In the genomic region with DNA sequence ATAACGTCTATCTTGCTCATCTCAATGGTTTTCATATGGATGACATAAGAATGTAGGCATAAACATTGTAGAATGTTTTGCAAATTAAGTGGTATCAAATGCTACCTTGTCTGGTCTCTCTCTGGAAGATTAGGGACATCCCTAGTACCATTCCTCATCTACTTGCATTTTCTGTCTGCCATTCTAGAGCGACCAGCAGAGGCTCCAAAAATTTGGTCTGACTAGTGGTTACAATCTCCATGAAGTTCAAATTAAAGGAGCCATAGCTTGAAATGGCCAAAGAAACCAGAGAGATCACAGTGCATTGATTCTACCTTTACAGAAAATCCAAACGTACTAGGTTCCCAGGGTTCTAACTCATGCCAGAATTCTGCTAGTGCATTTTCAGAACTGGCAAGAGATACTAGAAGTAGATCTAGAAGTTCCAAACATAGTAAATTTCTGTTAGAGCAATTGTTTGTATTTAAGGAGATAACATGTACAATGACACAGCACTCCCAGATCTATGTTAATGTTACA, we compare ENCODE assay signal across 17 cellular contexts. TPM values are rescaled to one million over a fixed set of nuclear protein-coding genes. Genes with fewer than 3 reads are reported as not detected.
DNase-seq lines count a peak whose midpoint lies in the region; ATAC-seq and TF ChIP-seq lines count a peak whose summit lies in the region.
"Had no signal": no experiment of that assay in that cellular context is flagged by ENCODE, and none has a peak within 500 bp of the region (broad histone marks: within the 10 kb centered on the region; RNA-seq: fewer than 3 reads in every experiment).

No MANE protein-coding gene starts in this region.

- H3K4me1 Mint-ChIP-seq in CD8-positive, alpha-beta memory T cell: peaks cover 71 to 91% (median 81%) of the 10 kb centered on the region in 3 donors
- peaks cover 28 to 61% (median 49%) of the 10 kb centered on the region in 3 donors for H3K4me1 Mint-ChIP-seq in IgD-negative memory B cell
- peaks cover 92% of the 10 kb centered on the region for H3K4me1 Mint-ChIP-seq in activated naive CD8-positive, alpha-beta T cell (ENCODE audit: low read depth)
- H3K4me1 Mint-ChIP-seq in naive thymus-derived CD4-positive, alpha-beta T cell: peaks cover 56 to 94% (median 86%) of the 10 kb centered on the region in 7 donors

- H3K9me3 Mint-ChIP-seq in CD8-positive, alpha-beta memory T cell: peaks cover 0 to 6% (median 0%) of the 10 kb centered on the region in 5 donors
- no peaks in the 10 kb centered on the region for H3K9me3 Mint-ChIP-seq in IgD-negative memory B cell
- H3K9me3 Mint-ChIP-seq in activated naive CD8-positive, alpha-beta T cell (ENCODE audit: low read depth): no peaks in the 10 kb centered on the region
- H3K9me3 Mint-ChIP-seq in naive thymus-derived CD4-positive, alpha-beta T cell: peaks cover 0 to 16% (median 3%) of the 10 kb centered on the region in 11 donors

- no peak for ATAC-seq in naive thymus-derived CD4-positive, alpha-beta T cell
- ATAC-seq in GM18505 (IDR thresholded peaks at IDR 0.05; ENCODE audit: unreplicated experiment) (no peak), HG02610 (IDR thresholded peaks at IDR 0.05; ENCODE audit: unreplicated experiment) (no peak)
- ATAC-seq: gastrocnemius medialis, HCT116 had no signal

- H3K4me1 ChIP-seq in CD8-positive, alpha-beta memory T cell (ENCODE audit: insufficient read depth, low read length): peaks cover 70% of the 10 kb centered on the region
- H3K4me1 ChIP-seq in naive thymus-derived CD4-positive, alpha-beta T cell (ENCODE audit: control insufficient read depth in 2 of 2, insufficient read depth in 2 of 2, low read length in 2 of 2): peaks cover 43 to 70% of the 10 kb centered on the region in 2 donors
- H3K4me1 ChIP-seq in A673 (ENCODE audit: insufficient read depth, low read length, poor library complexity, severe bottlenecking): no peaks in the 10 kb centered on the region
- H3K4me1 ChIP-seq: gastrocnemius medialis had no signal

- H3K27ac Mint-ChIP-seq in CD8-positive, alpha-beta memory T cell: peak overlapping the region; percentile 92 to 97 (median 96)
- H3K27ac Mint-ChIP-seq in IgD-negative memory B cell: peak overlapping the region; percentile 48 to 93 (median 69)
- peak overlapping the region; percentile 98 for H3K27ac Mint-ChIP-seq in activated naive CD8-positive, alpha-beta T cell
- peak overlapping the region; percentile 91 to 99 (median 96) for H3K27ac Mint-ChIP-seq in naive thymus-derived CD4-positive, alpha-beta T cell

- peak overlapping the region; percentile 81 for H3K27ac ChIP-seq in CD8-positive, alpha-beta memory T cell (ENCODE audit: low read depth, low read length)
- peak overlapping the region; percentile 79 for H3K27ac ChIP-seq in naive thymus-derived CD4-positive, alpha-beta T cell (ENCODE audit: low read depth, low read length)
- H3K27ac ChIP-seq in A673 (ENCODE audit: low read depth, low read length, poor library complexity, severe bottlenecking): no peak overlapping the region
- H3K27ac ChIP-seq: gastrocnemius medialis, PC-9 had no signal

- no peaks in the 10 kb centered on the region for H3K36me3 ChIP-seq in CD8-positive, alpha-beta memory T cell (ENCODE audit: insufficient read depth, low read length)
- no peaks in the 10 kb centered on the region for H3K36me3 ChIP-seq in naive thymus-derived CD4-positive, alpha-beta T cell (ENCODE audit: control insufficient read depth in 2 of 3, insufficient read depth in 3 of 3, low read length in 3 of 3)
- no peaks in the 10 kb centered on the region for H3K36me3 ChIP-seq in A673 (ENCODE audit: insufficient read depth, low read length, poor library complexity, severe bottlenecking)
- H3K36me3 ChIP-seq: gastrocnemius medialis had no signal

- no peak for TF ChIP-seq POLR2A in GM18505 (IDR thresholded peaks at IDR 0.05; ENCODE audit: borderline replicate concordance, extremely low read depth, insufficient read depth, insufficient read length)

- no peaks in the 10 kb centered on the region for H3K27me3 ChIP-seq in CD8-positive, alpha-beta memory T cell (ENCODE audit: insufficient read depth, low read length, poor library complexity, severe bottlenecking)
- no peaks in the 10 kb centered on the region for H3K27me3 ChIP-seq in naive thymus-derived CD4-positive, alpha-beta T cell (ENCODE audit: control insufficient read depth in 2 of 2, insufficient read depth in 2 of 2, low read length in 2 of 2)
- no peaks in the 10 kb centered on the region for H3K27me3 ChIP-seq in A673 (replicated peaks; ENCODE audit: insufficient read depth, low read depth, low read length, poor library complexity)
- H3K27me3 ChIP-seq: gastrocnemius medialis had no signal

- intact Hi-C loops in naive thymus-derived CD4-positive, alpha-beta T cell (cut with micrococcal nuclease): loop anchor here (1.0 to 2.0 kb wide), 3 partner anchors 18 to 57 kb away; no protein-coding TSS in a partner anchor
- intact Hi-C loops in A673 (cut with micrococcal nuclease; ENCODE audit: unreplicated experiment): no loop called here

- TF ChIP-seq CTCF in A673 (conservative IDR thresholded peaks at IDR 0.05; ENCODE audit: low read depth, low read length): no peak

- POLR2A ChIA-PET in CD8-positive, alpha-beta memory T cell (lab: Charles Lee): interaction anchor here (0.6 to 6.3 kb wide), 9 partner anchors 10 to 148 kb away, joined by 3 to 44 read pairs (median 4); no protein-coding TSS in a partner anchor
- POLR2A ChIA-PET in naive thymus-derived CD4-positive, alpha-beta T cell (lab: Charles Lee): interaction anchor here (0.9 to 7.3 kb wide), 11 partner anchors 7 to 140 kb away, joined by 3 to 70 read pairs (median 5); partner anchors contain the start of gene SLAMF6
- POLR2A ChIA-PET in A673 (lab: Charles Lee; ENCODE audit: low non-redundant PET): no interaction called here

- DNase-seq in CD8-positive, alpha-beta memory T cell: no peak
- DNase-seq in naive thymus-derived CD4-positive, alpha-beta T cell: no peak
- DNase-seq in COR-L47 (lab: John Stamatoyannopoulos, UW): no peak
- no peak for DNase-seq in A673 (ENCODE audit: low spot score)
- DNase-seq: activated effector memory CD4-positive, alpha-beta T cell treated with anti-CD3 and anti-CD28 coated beads, Interleukin-2, amount 50 U/mL, for 16 hours; dermis blood vessel endothelial cell; DMS153; gastrocnemius medialis; IMR-90; occipital lobe; PC-9; stimulated activated CD4-positive, alpha-beta T cell treated with anti-CD3 and anti-CD28 coated beads, Interleukin-2, amount 100 ng/mL, for 48 hours had no signal

- no peaks in the 10 kb centered on the region for H3K9me3 ChIP-seq in CD8-positive, alpha-beta memory T cell (ENCODE audit: low read length)
- no peaks in the 10 kb centered on the region for H3K9me3 ChIP-seq in naive thymus-derived CD4-positive, alpha-beta T cell (ENCODE audit: control insufficient read depth in 2 of 3, low read length in 3 of 3)
- no peaks in the 10 kb centered on the region for H3K9me3 ChIP-seq in A673 (ENCODE audit: low read depth, low read length, poor library complexity, severe bottlenecking)
- H3K9me3 ChIP-seq: gastrocnemius medialis had no signal

- no peaks in the 10 kb centered on the region for H3K27me3 Mint-ChIP-seq in CD8-positive, alpha-beta memory T cell
- no peaks in the 10 kb centered on the region for H3K27me3 Mint-ChIP-seq in IgD-negative memory B cell
- H3K27me3 Mint-ChIP-seq in activated naive CD8-positive, alpha-beta T cell: no peaks in the 10 kb centered on the region
- H3K27me3 Mint-ChIP-seq in naive thymus-derived CD4-positive, alpha-beta T cell: no peaks in the 10 kb centered on the region

- H3K36me3 Mint-ChIP-seq in CD8-positive, alpha-beta memory T cell: peaks cover 8 to 38% (median 12%) of the 10 kb centered on the region in 3 donors
- no peaks in the 10 kb centered on the region for H3K36me3 Mint-ChIP-seq in IgD-negative memory B cell
- H3K36me3 Mint-ChIP-seq in activated naive CD8-positive, alpha-beta T cell: peaks cover 6% of the 10 kb centered on the region
- peaks cover 7 to 23% (median 9%) of the 10 kb centered on the region in 5 donors for H3K36me3 Mint-ChIP-seq in naive thymus-derived CD4-positive, alpha-beta T cell

- CTCF ChIA-PET in CD8-positive, alpha-beta memory T cell (lab: Charles Lee): interaction anchor here (0.7 to 3.1 kb wide), 15 partner anchors 8 to 97 kb away, joined by 3 to 21 read pairs (median 4); partner anchors contain the start of gene SLAMF6
- CTCF ChIA-PET in naive thymus-derived CD4-positive, alpha-beta T cell (lab: Charles Lee): interaction anchor here (0.6 to 3.1 kb wide), 12 partner anchors 10 to 293 kb away, joined by 3 to 17 read pairs (median 5); partner anchors contain the start of gene PEX19
- CTCF ChIA-PET in A673 (lab: Charles Lee): no interaction called here

- peak overlapping the region; percentile 89 to 99 (median 98) for H3K4me3 Mint-ChIP-seq in CD8-positive, alpha-beta memory T cell
- H3K4me3 Mint-ChIP-seq in IgD-negative memory B cell: peak overlapping the region; percentile 91 to 95 (median 92)
- H3K4me3 Mint-ChIP-seq in activated naive CD8-positive, alpha-beta T cell: peak overlapping the region; percentile 87
- H3K4me3 Mint-ChIP-seq in naive thymus-derived CD4-positive, alpha-beta T cell: peak overlapping the region; percentile 84 to 97 (median 95)

- BruUV-seq in A673 (replicated peaks; lab: Mats Ljungman, UMichigan): no TSS peak

- peak overlapping the region; percentile 69 for H3K4me3 ChIP-seq in CD8-positive, alpha-beta memory T cell (ENCODE audit: low read length)
- H3K4me3 ChIP-seq in naive thymus-derived CD4-positive, alpha-beta T cell (ENCODE audit: low read length): peak overlapping the region; percentile 66
- no peak overlapping the region for H3K4me3 ChIP-seq in A673 (ENCODE audit: low read depth, low read length, poor library complexity, severe bottlenecking)
- H3K4me3 ChIP-seq: PC-9 had no signal

RNA-seq across cellular contexts. Expression of gene CD84, which starts 1.1 kb away (rescaled TPM):
- 10 to 100 TPM; 25.1 to 27.6 TPM for total RNA-seq in CD8-positive, alpha-beta memory T cell
- polyA plus RNA-seq in CD8-positive, alpha-beta memory T cell: 58.1 TPM
- 8.7 TPM for polyA plus RNA-seq in IgD-negative memory B cell
- total RNA-seq in naive thymus-derived CD4-positive, alpha-beta T cell: 10 to 100 TPM; 25.1 to 40.7 (median 32.3) TPM
- 10 to 100 TPM in 1 of 2 donors, 1 to 10 TPM in 1; 7.4 to 11.3 TPM for polyA plus RNA-seq in naive thymus-derived CD4-positive, alpha-beta T cell
- not detected in 2 replicates for total RNA-seq in A673 (2021)
- total RNA-seq: dermis blood vessel endothelial cell, IMR-90, PC-9 had no signal
- polyA plus RNA-seq: IMR-90 had no signal

RNA-seq across cellular contexts. Expression of gene SLAMF6, which starts 55.2 kb away (rescaled TPM):
- 10 to 100 TPM; 28.3 to 30.7 TPM for total RNA-seq in CD8-positive, alpha-beta memory T cell
- 201 TPM for polyA plus RNA-seq in CD8-positive, alpha-beta memory T cell
- polyA plus RNA-seq in IgD-negative memory B cell: 109 TPM
- total RNA-seq in naive thymus-derived CD4-positive, alpha-beta T cell: 10 to 100 TPM; 17.8 to 48.5 (median 40.5) TPM
- 10 to 100 TPM; 61.1 to 62.6 TPM for polyA plus RNA-seq in naive thymus-derived CD4-positive, alpha-beta T cell
- total RNA-seq in A673 (2021): not detected in 2 replicates
- total RNA-seq: dermis blood vessel endothelial cell, IMR-90, occipital lobe, PC-9 had no signal
- polyA plus RNA-seq: IMR-90 had no signal

Comparison
In these comparisons a context has a peak if more than half of its experiments do, and no peak if none do; other contexts are left out.
1. RNA of gene CD84, which starts 1.1 kb away (total RNA-seq): 25.1 to 40.7 TPM in naive thymus-derived CD4-positive, alpha-beta T cell and 25.1 to 27.6 TPM in CD8-positive, alpha-beta memory T cell; not detected in A673; every median in the first group is over 10 times any median in the second.
2. RNA of gene SLAMF6, which starts 55.2 kb away (total RNA-seq): 17.8 to 48.5 TPM in naive thymus-derived CD4-positive, alpha-beta T cell and 28.3 to 30.7 TPM in CD8-positive, alpha-beta memory T cell; not detected in A673; every median in the first group is over 10 times any median in the second.
3. Peak in every context shown above with its lines, with median percentiles within 50 percentile points of each other: H3K27ac Mint-ChIP-seq and H3K4me3 Mint-ChIP-seq.